In genomic region chrX:20488473-20488872, GRCh38 we compare ENCODE assay signal across 11 cellular contexts.
"Had no signal": no experiment of that assay in that cellular context is flagged by ENCODE, and none has a peak within 500 bp of the region (broad histone marks: within the 10 kb centered on the region; RNA-seq: fewer than 3 reads in every experiment).

No MANE protein-coding gene starts in this region.

- H3K36me3 ChIP-seq: HAP-1 had no signal

- H3K4me2 ChIP-seq: GM23338 had no signal

- H3K4me3 ChIP-seq: GM23248, GM23338, HAP-1 had no signal

- H3K9me3 ChIP-seq: HAP-1 had no signal

- H3K27ac ChIP-seq: GM23248 had no signal

- H2AFZ ChIP-seq: GM23248, GM23338 had no signal

- ATAC-seq: GM23338, HCT116 had no signal

- DNase-seq: GM23248, GOT3, H7, H9, HCEC 1CT, HFFc6 had no signal

- FAIRE-seq: H1, H54 had no signal

- H3K9ac ChIP-seq: GM23248 had no signal

- H3K4me1 ChIP-seq: HAP-1 had no signal
